Comparison of ENCODE assay signal across 32 cellular contexts in the genomic region with DNA sequence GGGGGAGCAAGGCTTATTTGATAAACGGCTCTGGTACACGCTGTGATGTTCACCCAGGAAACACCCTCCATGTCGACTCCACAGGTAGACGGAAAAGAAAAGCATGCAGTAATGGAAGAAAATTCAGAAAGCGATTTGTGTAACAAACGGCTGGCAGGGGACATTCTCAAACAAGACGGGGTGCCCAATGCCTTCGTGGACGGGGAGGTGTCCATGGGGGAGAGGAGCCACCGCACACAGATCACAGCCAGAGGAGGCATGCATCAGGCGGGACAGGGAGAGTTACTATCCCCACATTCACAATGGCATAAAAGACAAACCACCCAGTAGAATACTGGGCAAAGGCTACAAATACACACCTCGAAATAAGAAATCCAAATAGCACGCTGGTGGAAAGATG. TPM values are rescaled to one million over a fixed set of nuclear protein-coding genes. Genes with fewer than 3 reads are reported as not detected.
"Had no signal": no experiment of that assay in that cellular context is flagged by ENCODE, and none has a peak within 500 bp of the region (broad histone marks: within the 10 kb centered on the region; RNA-seq: fewer than 3 reads in every experiment).

No MANE protein-coding gene starts in this region.

- H3K9ac ChIP-seq: parathyroid adenoma had no signal

- H3K4me1 ChIP-seq: esophagus muscularis mucosa, foreskin keratinocyte, gastroesophageal sphincter, heart left ventricle, left lung, parathyroid adenoma, psoas muscle, sigmoid colon, testis, upper lobe of left lung, uterus had no signal

- H3K4me3 Mint-ChIP-seq: naive thymus-derived CD8-positive, alpha-beta T cell; stimulated activated memory B cell treated with anti-CD40 and anti-IgM and Interleukin-4, amounts not matched to agents 10 μg/mL and 1 μg/mL and 100 μg/mL, for 72 hours had no signal

- DNase-seq: effector CD8-positive, alpha-beta T cell; foreskin keratinocyte; heart left ventricle; left cardiac atrium; left lung; mesenchymal stem cell; naive thymus-derived CD8-positive, alpha-beta T cell; psoas muscle; right cardiac atrium; sigmoid colon; stimulated activated CD4-positive, alpha-beta T cell treated with anti-CD3 and anti-CD28 coated beads, Interleukin-2, amount 100 ng/mL, for 24 hours; stimulated activated CD4-positive, alpha-beta T cell treated with anti-CD3 and anti-CD28 coated beads, Interleukin-4, amount 100 ng/mL, for 4 hours; stimulated activated naive CD8-positive, alpha-beta T cell treated with anti-CD3 and anti-CD28 coated beads, Interleukin-15, Interleukin-2, amounts not matched to agents 100 U/mL and 50 U/mL, for 24 hours; substantia nigra; testis; tibial artery; upper lobe of left lung; uterus had no signal

- H3K27ac ChIP-seq: esophagus muscularis mucosa, foreskin keratinocyte, gastroesophageal sphincter, heart left ventricle, hepatocyte, left lung, neutrophil, parathyroid adenoma, psoas muscle, sigmoid colon, testis, tibial artery, upper lobe of left lung, uterus had no signal

- H3K9me3 ChIP-seq: esophagus muscularis mucosa, gastroesophageal sphincter, heart left ventricle, left lung, neutrophil, psoas muscle, sigmoid colon, testis, tibial artery, upper lobe of left lung, uterus had no signal

- H3K36me3 ChIP-seq: esophagus muscularis mucosa, gastroesophageal sphincter, heart left ventricle, left lung, neutrophil, sigmoid colon, tibial artery, upper lobe of left lung, uterus had no signal

- H3K9me3 Mint-ChIP-seq: stimulated activated memory B cell treated with anti-CD40 and anti-IgM and Interleukin-4, amounts not matched to agents 10 μg/mL and 1 μg/mL and 100 μg/mL, for 72 hours had no signal

- ATAC-seq: foreskin keratinocyte; gastroesophageal sphincter; heart left ventricle; left cardiac atrium; left lung; naive thymus-derived CD8-positive, alpha-beta T cell; psoas muscle; right cardiac atrium; stimulated activated memory B cell treated with anti-CD40 and anti-IgM and Interleukin-4, amounts not matched to agents 10 μg/mL and 1 μg/mL and 100 μg/mL, for 72 hours; stimulated activated naive CD8-positive, alpha-beta T cell treated with anti-CD3 and anti-CD28 coated beads, Interleukin-15, Interleukin-2, amounts not matched to agents 100 U/mL and 50 U/mL, for 24 hours had no signal

- H3K27ac Mint-ChIP-seq: stimulated activated memory B cell treated with anti-CD40 and anti-IgM and Interleukin-4, amounts not matched to agents 10 μg/mL and 1 μg/mL and 100 μg/mL, for 72 hours had no signal

- H3K4me1 Mint-ChIP-seq: naive thymus-derived CD8-positive, alpha-beta T cell; stimulated activated memory B cell treated with anti-CD40 and anti-IgM and Interleukin-4, amounts not matched to agents 10 μg/mL and 1 μg/mL and 100 μg/mL, for 72 hours had no signal

- FAIRE-seq: endothelial cell of umbilical vein had no signal

- H3K36me3 Mint-ChIP-seq: naive thymus-derived CD8-positive, alpha-beta T cell; stimulated activated memory B cell treated with anti-CD40 and anti-IgM and Interleukin-4, amounts not matched to agents 10 μg/mL and 1 μg/mL and 100 μg/mL, for 72 hours had no signal

- H3K4me3 ChIP-seq: esophagus muscularis mucosa, gastroesophageal sphincter, heart left ventricle, hepatocyte, left lung, psoas muscle, sigmoid colon, testis, tibial artery, upper lobe of left lung, uterus had no signal

RNA-seq across cellular contexts. Expression of a gene that starts 20.1 kb away (rescaled TPM):
- total RNA-seq: endothelial cell of umbilical vein; epithelial cell of proximal tubule; esophagus muscularis mucosa; fibroblast of lung; foreskin keratinocyte; gastroesophageal sphincter; heart left ventricle; hepatocyte; kidney epithelial cell; left cardiac atrium; left lung; lower leg skin; lung microvascular endothelial cell; naive thymus-derived CD8-positive, alpha-beta T cell; omental fat pad; psoas muscle; renal cortical epithelial cell; right cardiac atrium; sigmoid colon; upper lobe of left lung; uterus had no signal
- polyA plus RNA-seq: endothelial cell of umbilical vein; fibroblast of lung; foreskin keratinocyte; heart left ventricle; hepatocyte; naive thymus-derived CD8-positive, alpha-beta T cell; psoas muscle; right cardiac atrium; sigmoid colon had no signal
